In the genomic region with DNA sequence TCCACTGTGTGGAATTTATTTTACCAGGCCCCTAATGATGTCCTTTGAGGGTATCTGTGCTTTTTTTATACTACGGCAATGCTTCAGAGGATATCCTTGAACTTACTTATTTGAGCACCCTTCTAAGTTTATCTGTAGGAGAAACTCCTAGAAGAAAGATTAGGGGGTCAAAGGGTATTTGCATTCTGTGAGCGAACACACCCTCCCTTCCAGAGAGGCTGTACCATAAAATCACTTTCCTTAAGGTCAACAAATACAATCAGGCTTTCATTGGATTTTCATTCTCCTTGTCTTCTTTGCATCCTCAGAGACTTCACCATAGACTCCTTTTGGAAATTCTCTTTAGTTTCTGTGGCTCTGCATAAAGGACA, we compare ENCODE assay signal across 10 cellular contexts. TPM values are rescaled to one million over a fixed set of nuclear protein-coding genes. Genes with fewer than 3 reads are reported as not detected.
"Had no signal": no experiment of that assay in that cellular context is flagged by ENCODE, and none has a peak within 500 bp of the region (broad histone marks: within the 10 kb centered on the region; RNA-seq: fewer than 3 reads in every experiment).

No MANE protein-coding gene starts in this region.

- ATAC-seq: natural killer cell treated with Interleukin-12 subunit alpha and Interleukin-12 subunit beta and Interleukin-15 and Interleukin-18, amount 100 ng/mL, for 72 hours; stimulated activated memory B cell treated with anti-CD40 and anti-IgM and Interleukin-4, amounts not matched to agents 10 μg/mL and 1 μg/mL and 100 μg/mL, for 72 hours had no signal

- H3K4me3 ChIP-seq: hepatocyte, lung, neural progenitor cell, ovary, upper lobe of left lung, uterus had no signal

- H3K9ac ChIP-seq: neural progenitor cell had no signal

- H3K9me3 ChIP-seq: ovary, upper lobe of left lung, uterus had no signal

- H3K36me3 ChIP-seq: neural progenitor cell, ovary, upper lobe of left lung, uterus had no signal

- FAIRE-seq: kidney had no signal

- H3K27me3 ChIP-seq: hepatocyte, ovary, uterus had no signal

- DNase-seq: cerebellar nuclear complex had no signal

- H3K27ac ChIP-seq: neural progenitor cell had no signal

RNA-seq across cellular contexts. Expression of gene C1QTNF1, which starts 4.7 kb away (rescaled TPM):
- total RNA-seq: natural killer cell treated with Interleukin-12 subunit alpha and Interleukin-12 subunit beta and Interleukin-15 and Interleukin-18, amount 100 ng/mL, for 72 hours had no signal
